Comparison of ENCODE assay signal across 16 cellular contexts in genomic region chr18:23958036-23958435, GRCh38. TPM values are rescaled to one million over a fixed set of nuclear protein-coding genes. Genes with fewer than 3 reads are reported as not detected.
A peak's percentile ranks its signal among the peaks of the same experiment; 100 is the strongest.
DNase-seq lines count a peak whose midpoint lies in the region; ATAC-seq and TF ChIP-seq lines count a peak whose summit lies in the region.
"Had no signal": no experiment of that assay in that cellular context is flagged by ENCODE, and none has a peak within 500 bp of the region (broad histone marks: within the 10 kb centered on the region; RNA-seq: fewer than 3 reads in every experiment).

No MANE protein-coding gene starts in this region.

- H3K4me1 ChIP-seq in thoracic aorta (ENCODE audit: control insufficient read depth in 1 of 2, low read depth in 2 of 2), result peaks cover 0 to 14% of the 10 kb centered on the region in 2 donors
- H3K4me1 ChIP-seq: adrenal gland had no signal

- no peak overlapping the region for H3K4me3 ChIP-seq in fibroblast of pulmonary artery (replicated peaks; ENCODE audit: low read depth, low read length)
- no peak overlapping the region for H3K4me3 ChIP-seq in thoracic aorta
- H3K4me3 ChIP-seq: adrenal gland had no signal

- no peaks in the 10 kb centered on the region for H3K9me3 ChIP-seq in thoracic aorta
- H3K9me3 ChIP-seq: adrenal gland had no signal

- CTCF ChIA-PET in RWPE1 (lab: Yijun Ruan, JAX), result interaction anchor here (0.7 to 0.8 kb wide), 3 partner anchors 8 to 139 kb away, joined by 3 to 6 read pairs (median 3); no protein-coding TSS in a partner anchor

- no peaks in the 10 kb centered on the region for H3K36me3 ChIP-seq in thoracic aorta
- H3K36me3 ChIP-seq: adrenal gland had no signal

- no peak overlapping the region for H3K4me3 Mint-ChIP-seq in natural killer cell treated with Interleukin-12 subunit alpha and Interleukin-12 subunit beta and Interleukin-15 and Interleukin-18, amount 100 ng/mL, for 72 hours
- H3K4me3 Mint-ChIP-seq: CD4-positive, CD25-positive, alpha-beta regulatory T cell; immature natural killer cell; nephron had no signal

- POLR2A ChIA-PET in RWPE1 (lab: Yijun Ruan, JAX; ENCODE audit: low non-redundant PET), result no interaction called here

- ATAC-seq in thoracic aorta (ENCODE audit: insufficient number of reproducible peaks, low FRiP score, low read depth), result no peak
- ATAC-seq in natural killer cell treated with Interleukin-12 subunit alpha and Interleukin-12 subunit beta and Interleukin-15 and Interleukin-18, amount 100 ng/mL, for 72 hours, result no peak

- TF ChIP-seq CTCF in RWPE1 (conservative IDR thresholded peaks at IDR 0.05; ENCODE audit: low read depth) (no peak), fibroblast of pulmonary artery (IDR thresholded peaks at IDR 0.05; ENCODE audit: low read length, missing control alignments) (no peak), thoracic aorta (IDR thresholded peaks at IDR 0.05) (no peak)

- no peak overlapping the region for H3K27ac Mint-ChIP-seq in natural killer cell treated with Interleukin-12 subunit alpha and Interleukin-12 subunit beta and Interleukin-15 and Interleukin-18, amount 100 ng/mL, for 72 hours
- H3K27ac Mint-ChIP-seq: CD4-positive, CD25-positive, alpha-beta regulatory T cell; immature natural killer cell had no signal

- no peaks in the 10 kb centered on the region for H3K9me3 Mint-ChIP-seq in natural killer cell treated with Interleukin-12 subunit alpha and Interleukin-12 subunit beta and Interleukin-15 and Interleukin-18, amount 100 ng/mL, for 72 hours
- H3K9me3 Mint-ChIP-seq: CD4-positive, CD25-positive, alpha-beta regulatory T cell; immature natural killer cell; nephron had no signal

- no peaks in the 10 kb centered on the region for H3K36me3 Mint-ChIP-seq in natural killer cell treated with Interleukin-12 subunit alpha and Interleukin-12 subunit beta and Interleukin-15 and Interleukin-18, amount 100 ng/mL, for 72 hours
- H3K36me3 Mint-ChIP-seq: CD4-positive, CD25-positive, alpha-beta regulatory T cell; immature natural killer cell had no signal

- H3K27me3 Mint-ChIP-seq in natural killer cell treated with Interleukin-12 subunit alpha and Interleukin-12 subunit beta and Interleukin-15 and Interleukin-18, amount 100 ng/mL, for 72 hours, result peaks cover 0 to 7% of the 10 kb centered on the region in 2 donors
- H3K27me3 Mint-ChIP-seq: CD4-positive, CD25-positive, alpha-beta regulatory T cell had no signal

- H3K27ac ChIP-seq in RWPE1, result peak overlapping the region; percentile 29; the same call in 1 of the 2 replicates
- H3K27ac ChIP-seq in thoracic aorta, result peak overlapping the region in 1 of 2 donors; percentile 0
- H3K27ac ChIP-seq: adrenal gland had no signal

- no peaks in the 10 kb centered on the region for H3K27me3 ChIP-seq in thoracic aorta (replicated peaks; ENCODE audit: insufficient read depth)
- H3K27me3 ChIP-seq: adrenal gland had no signal

- no peaks in the 10 kb centered on the region for H3K4me1 Mint-ChIP-seq in natural killer cell treated with Interleukin-12 subunit alpha and Interleukin-12 subunit beta and Interleukin-15 and Interleukin-18, amount 100 ng/mL, for 72 hours (ENCODE audit: low read depth in 2 of 2)
- H3K4me1 Mint-ChIP-seq: immature natural killer cell had no signal

- DNase-seq in RWPE1 (ENCODE audit: low spot score) (no peak), fibroblast of pulmonary artery (ENCODE audit: low read depth) (peak; percentile 31), mucosa of gallbladder (ENCODE audit: low spot score) (peak; percentile 50), thoracic aorta (ENCODE audit: low spot score) (peak; percentile 46), dermis blood vessel endothelial cell (no peak), NAMALWA (ENCODE audit: low spot score) (no peak), RPMI8226 (no peak)
- DNase-seq in natural killer cell treated with Interleukin-12 subunit alpha and Interleukin-12 subunit beta and Interleukin-15 and Interleukin-18, amount 100 ng/mL, for 72 hours (ENCODE audit: low spot score), result no peak
- DNase-seq: activated CD8-positive, alpha-beta memory T cell treated with anti-CD3 and anti-CD28 coated beads, Interleukin-2, amount 50 U/mL, for 4 hours; CD4-positive, CD25-positive, alpha-beta regulatory T cell; GF-D8; immature natural killer cell; NCI-H524 treated with DMSO at 0.1 percent for 48 hours; SHP77 had no signal

RNA-seq across cellular contexts. Expression of gene TTC39C, which starts 56.5 kb away (rescaled TPM):
- total RNA-seq in mucosa of gallbladder (55.4 TPM), thoracic aorta (10 to 100 TPM; 13.5 to 23.4 TPM), dermis blood vessel endothelial cell (2.0 TPM in 2 replicates)
- total RNA-seq in natural killer cell treated with Interleukin-12 subunit alpha and Interleukin-12 subunit beta and Interleukin-15 and Interleukin-18, amount 100 ng/mL, for 72 hours, result 10 to 100 TPM; 54.8 to 69.7 TPM

Comparison
In these comparisons a context has a peak if more than half of its experiments do, and no peak if none do; other contexts are left out.
1. DNase-seq: peak in fibroblast of pulmonary artery (single experiment), mucosa of gallbladder (single experiment) and thoracic aorta (single experiment); none in RWPE1 (single experiment), natural killer cell treated with Interleukin-12 subunit alpha and Interleukin-12 subunit beta and Interleukin-15 and Interleukin-18, amount 100 ng/mL, for 72 hours (single experiment), dermis blood vessel endothelial cell (single experiment), NAMALWA (single experiment) and RPMI8226 (single experiment).